2 cellular contexts compared by ENCODE assay signal in the genomic region with DNA sequence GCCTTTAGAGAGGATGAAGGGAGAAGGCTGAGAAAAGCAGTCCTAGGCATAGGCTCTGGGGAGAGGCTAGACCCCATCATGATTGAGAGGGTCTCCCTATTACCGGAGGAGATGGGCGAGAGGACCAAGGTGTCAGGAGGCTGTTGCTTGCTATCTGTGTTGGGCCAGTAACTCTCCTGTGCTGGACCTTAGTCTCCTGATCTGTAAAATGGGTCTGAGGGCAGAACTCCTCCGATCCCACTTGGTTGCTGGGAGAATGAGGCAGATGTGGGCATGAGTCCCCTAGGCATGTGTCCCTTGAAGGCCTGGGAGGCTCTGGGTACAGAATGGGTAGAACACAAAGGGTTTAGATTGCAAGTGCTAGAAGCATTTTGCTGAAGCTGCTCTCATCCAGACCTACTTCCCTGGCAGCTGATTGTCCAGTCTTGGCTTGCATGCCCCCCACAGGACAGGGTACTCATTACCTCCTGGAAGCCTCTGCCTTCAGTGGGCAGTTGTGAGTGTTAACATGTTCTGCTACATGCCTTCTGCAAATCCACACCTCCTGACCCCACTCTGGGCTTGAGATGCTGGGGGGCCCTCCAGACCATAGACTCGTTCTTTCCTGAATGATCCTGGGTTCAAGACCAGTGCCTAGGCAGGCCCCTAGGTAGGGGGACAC.
TF ChIP-seq lines count a peak whose summit lies in the region.

No MANE protein-coding gene starts in this region.

TF ChIP-seq in A549, 52 proteins besides CTCF, POLR2A, EP300 and RAD21:
- TF ChIP-seq HOXB5 (CRISPR knock-in tag; IDR thresholded peaks at IDR 0.05) (no peak), TP53 (CRISPR knock-in tag; IDR thresholded peaks at IDR 0.05) (no peak), CHD4 (IDR thresholded peaks at IDR 0.05; ENCODE audit: borderline replicate concordance) (no peak), KDM1A (IDR thresholded peaks at IDR 0.05; ENCODE audit: low read depth) (peak; percentile 80), HEYL (CRISPR knock-in tag; IDR thresholded peaks at IDR 0.05) (no peak), EHMT2 (IDR thresholded peaks at IDR 0.05; ENCODE audit: low read depth) (no peak), NPAS2 (CRISPR knock-in tag; IDR thresholded peaks at IDR 0.05; ENCODE audit: borderline replicate concordance) (no peak), KDM5A (IDR thresholded peaks at IDR 0.05) (no peak), ZFP36 (IDR thresholded peaks at IDR 0.05; ENCODE audit: borderline replicate concordance, partially characterized antibody) (no peak), GATA3 (IDR thresholded peaks at IDR 0.05; ENCODE audit: borderline replicate concordance) (no peak), HDAC2 (IDR thresholded peaks at IDR 0.05) (peak; percentile 48; the same call in 1 of the 2 replicates), FOSB (CRISPR knock-in tag; IDR thresholded peaks at IDR 0.05) (no peak), POLR2AphosphoS2 (conservative IDR thresholded peaks at IDR 0.05; ENCODE audit: low read length) (no peak)
- TF ChIP-seq, protein P1, sequence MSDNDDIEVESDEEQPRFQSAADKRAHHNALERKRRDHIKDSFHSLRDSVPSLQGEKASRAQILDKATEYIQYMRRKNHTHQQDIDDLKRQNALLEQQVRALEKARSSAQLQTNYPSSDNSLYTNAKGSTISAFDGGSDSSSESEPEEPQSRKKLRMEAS (IDR thresholded peaks at IDR 0.05) = no peak; the same call in 1 of the 2 replicates
- TF ChIP-seq, protein P2, sequence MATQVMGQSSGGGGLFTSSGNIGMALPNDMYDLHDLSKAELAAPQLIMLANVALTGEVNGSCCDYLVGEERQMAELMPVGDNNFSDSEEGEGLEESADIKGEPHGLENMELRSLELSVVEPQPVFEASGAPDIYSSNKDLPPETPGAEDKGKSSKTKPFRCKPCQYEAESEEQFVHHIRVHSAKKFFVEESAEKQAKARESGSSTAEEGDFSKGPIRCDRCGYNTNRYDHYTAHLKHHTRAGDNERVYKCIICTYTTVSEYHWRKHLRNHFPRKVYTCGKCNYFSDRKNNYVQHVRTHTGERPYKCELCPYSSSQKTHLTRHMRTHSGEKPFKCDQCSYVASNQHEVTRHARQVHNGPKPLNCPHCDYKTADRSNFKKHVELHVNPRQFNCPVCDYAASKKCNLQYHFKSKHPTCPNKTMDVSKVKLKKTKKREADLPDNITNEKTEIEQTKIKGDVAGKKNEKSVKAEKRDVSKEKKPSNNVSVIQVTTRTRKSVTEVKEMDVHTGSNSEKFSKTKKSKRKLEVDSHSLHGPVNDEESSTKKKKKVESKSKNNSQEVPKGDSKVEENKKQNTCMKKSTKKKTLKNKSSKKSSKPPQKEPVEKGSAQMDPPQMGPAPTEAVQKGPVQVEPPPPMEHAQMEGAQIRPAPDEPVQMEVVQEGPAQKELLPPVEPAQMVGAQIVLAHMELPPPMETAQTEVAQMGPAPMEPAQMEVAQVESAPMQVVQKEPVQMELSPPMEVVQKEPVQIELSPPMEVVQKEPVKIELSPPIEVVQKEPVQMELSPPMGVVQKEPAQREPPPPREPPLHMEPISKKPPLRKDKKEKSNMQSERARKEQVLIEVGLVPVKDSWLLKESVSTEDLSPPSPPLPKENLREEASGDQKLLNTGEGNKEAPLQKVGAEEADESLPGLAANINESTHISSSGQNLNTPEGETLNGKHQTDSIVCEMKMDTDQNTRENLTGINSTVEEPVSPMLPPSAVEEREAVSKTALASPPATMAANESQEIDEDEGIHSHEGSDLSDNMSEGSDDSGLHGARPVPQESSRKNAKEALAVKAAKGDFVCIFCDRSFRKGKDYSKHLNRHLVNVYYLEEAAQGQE (IDR thresholded peaks at IDR 0.05) = no peak
- TF ChIP-seq, protein P3, sequence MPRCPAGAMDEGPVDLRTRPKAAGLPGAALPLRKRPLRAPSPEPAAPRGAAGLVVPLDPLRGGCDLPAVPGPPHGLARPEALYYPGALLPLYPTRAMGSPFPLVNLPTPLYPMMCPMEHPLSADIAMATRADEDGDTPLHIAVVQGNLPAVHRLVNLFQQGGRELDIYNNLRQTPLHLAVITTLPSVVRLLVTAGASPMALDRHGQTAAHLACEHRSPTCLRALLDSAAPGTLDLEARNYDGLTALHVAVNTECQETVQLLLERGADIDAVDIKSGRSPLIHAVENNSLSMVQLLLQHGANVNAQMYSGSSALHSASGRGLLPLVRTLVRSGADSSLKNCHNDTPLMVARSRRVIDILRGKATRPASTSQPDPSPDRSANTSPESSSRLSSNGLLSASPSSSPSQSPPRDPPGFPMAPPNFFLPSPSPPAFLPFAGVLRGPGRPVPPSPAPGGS (IDR thresholded peaks at IDR 0.05) = no peak

TF ChIP-seq in IMR-90, 13 proteins besides CTCF, POLR2A, EP300 and RAD21:
- no peak for TF ChIP-seq CEBPB (IDR thresholded peaks at IDR 0.05; ENCODE audit: low read depth, low read length)
- TF ChIP-seq, protein P4, sequence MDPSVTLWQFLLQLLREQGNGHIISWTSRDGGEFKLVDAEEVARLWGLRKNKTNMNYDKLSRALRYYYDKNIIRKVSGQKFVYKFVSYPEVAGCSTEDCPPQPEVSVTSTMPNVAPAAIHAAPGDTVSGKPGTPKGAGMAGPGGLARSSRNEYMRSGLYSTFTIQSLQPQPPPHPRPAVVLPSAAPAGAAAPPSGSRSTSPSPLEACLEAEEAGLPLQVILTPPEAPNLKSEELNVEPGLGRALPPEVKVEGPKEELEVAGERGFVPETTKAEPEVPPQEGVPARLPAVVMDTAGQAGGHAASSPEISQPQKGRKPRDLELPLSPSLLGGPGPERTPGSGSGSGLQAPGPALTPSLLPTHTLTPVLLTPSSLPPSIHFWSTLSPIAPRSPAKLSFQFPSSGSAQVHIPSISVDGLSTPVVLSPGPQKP (IDR thresholded peaks at IDR 0.05; ENCODE audit: borderline replicate concordance, low read depth, low read length) = no peak
- TF ChIP-seq MAZ (IDR thresholded peaks at IDR 0.05; ENCODE audit: borderline replicate concordance, low read depth, low read length) = no peak
- no peak for TF ChIP-seq BHLHE40 (IDR thresholded peaks at IDR 0.05; ENCODE audit: low read depth, low read length)
- no peak for TF ChIP-seq RCOR1 (IDR thresholded peaks at IDR 0.05; ENCODE audit: insufficient replicate concordance, low read length)
- no peak for TF ChIP-seq MAFK (IDR thresholded peaks at IDR 0.05; ENCODE audit: low read depth, low read length)
- no peak for TF ChIP-seq SMC3 (IDR thresholded peaks at IDR 0.05; ENCODE audit: low read depth, low read length)
- no peak for TF ChIP-seq NFE2L2 (IDR thresholded peaks at IDR 0.05; ENCODE audit: low read depth, low read length)
TF ChIP-seq in IMR-90: peak in this region for 0.
